ENCODE assay signal across 19 cellular contexts in genomic region chr16:59510008-59510424, GRCh38.
DNase-seq lines count a peak whose midpoint lies in the region; ATAC-seq and TF ChIP-seq lines count a peak whose summit lies in the region.
"Had no signal": no experiment of that assay in that cellular context is flagged by ENCODE, and none has a peak within 500 bp of the region (broad histone marks: within the 10 kb centered on the region; RNA-seq: fewer than 3 reads in every experiment).

No MANE protein-coding gene starts in this region.

- DNase-seq in DMS79 treated with DMSO at 0.1 percent for 48 hours (lab: John Stamatoyannopoulos, UW) (peak; percentile 41), Panc1 (ENCODE audit: low read depth, low spot score) (no peak), globus pallidus (ENCODE audit: low spot score) (peak; percentile 66), stomach (peak; percentile 40), NCI-H774 (lab: John Stamatoyannopoulos, UW) (no peak), mesenchymal stem cell (no peak), GOT3 (lab: John Stamatoyannopoulos, UW) (no peak)
- DNase-seq: activated CD4-positive, alpha-beta T cell treated with anti-CD3 and anti-CD28 coated beads for 4 hours; activated T-cell treated with anti-CD3 and anti-CD28 coated beads, Interleukin-2, amount 50 U/mL, for 4 hours; effector CD8-positive, alpha-beta T cell; HFFc6; lower lobe of right lung; NCI-H1436; NCI-H524 treated with DMSO at 0.1 percent for 48 hours had no signal

- H3K9me3 ChIP-seq in Panc1 (ENCODE audit: control insufficient read depth, insufficient read depth, low read depth, low read length): no peaks in the 10 kb centered on the region
- H3K9me3 ChIP-seq in stomach: peaks cover 0 to 16% (median 5%) of the 10 kb centered on the region in 4 donors
- H3K9me3 ChIP-seq in mesenchymal stem cell (ENCODE audit: control insufficient read depth, low read length): peaks cover 21% of the 10 kb centered on the region
- H3K9me3 ChIP-seq: suprapubic skin had no signal

- POLR2A ChIA-PET in Panc1 (lab: Charles Lee): no interaction called here

- H2BK15ac ChIP-seq in mesenchymal stem cell (ENCODE audit: low read depth, poor library complexity, severe bottlenecking): no peak overlapping the region

- H3K27ac ChIP-seq in Panc1 (ENCODE audit: low read length) (no peak overlapping the region; the same call in 1 of the 2 replicates), stomach (no peak overlapping the region), mesenchymal stem cell (ENCODE audit: low read length, poor library complexity, severe bottlenecking) (no peak overlapping the region)
- H3K27ac ChIP-seq: gastroesophageal sphincter, lower lobe of right lung, skin epidermis, suprapubic skin had no signal

- no peak overlapping the region for H4K8ac ChIP-seq in mesenchymal stem cell (ENCODE audit: low read length)

- peak; percentile 70 for ATAC-seq in Panc1
- ATAC-seq: activated T-cell treated with anti-CD3 and anti-CD28 coated beads, Interleukin-2, amount 50 U/mL, for 4 hours; esophagus mucosa; gastroesophageal sphincter; K562; lower lobe of right lung had no signal

- H2AFZ ChIP-seq in mesenchymal stem cell (ENCODE audit: low read depth, low read length): no peak overlapping the region

- H2BK5ac ChIP-seq in mesenchymal stem cell (ENCODE audit: low read depth, low read length, poor library complexity, severe bottlenecking): no peak overlapping the region

- H2AK5ac ChIP-seq in mesenchymal stem cell (ENCODE audit: low read length, severe bottlenecking): no peak overlapping the region

- WGBS in stomach, 5 donors: 26 to 48% (median 29%) methylated on average over 3 of the region's 3 CpGs
- 86% methylated on average over 2 of the region's 3 CpGs for WGBS in mesenchymal stem cell

- H3K23ac ChIP-seq in mesenchymal stem cell (ENCODE audit: low read length in 2 of 2): no peak overlapping the region

- no peak overlapping the region for H2BK120ac ChIP-seq in mesenchymal stem cell (ENCODE audit: low read depth, low read length)

- no peak overlapping the region for H3K14ac ChIP-seq in mesenchymal stem cell (ENCODE audit: low read length in 2 of 2)

- TF ChIP-seq EP300 in stomach (IDR thresholded peaks at IDR 0.05): no peak

- CTCF ChIA-PET in Panc1 (lab: Charles Lee): no interaction called here

- H3K4ac ChIP-seq in mesenchymal stem cell (ENCODE audit: low read depth in 1 of 2, low read length in 2 of 2): no peak overlapping the region

- TF ChIP-seq POLR2A in stomach (IDR thresholded peaks at IDR 0.05): no peak

- H3K4me2 ChIP-seq in mesenchymal stem cell (ENCODE audit: low read length, poor library complexity, severe bottlenecking): no peak overlapping the region

- H3K79me1 ChIP-seq in mesenchymal stem cell (replicated peaks; ENCODE audit: low read length, poor library complexity, severe bottlenecking): no peaks in the 10 kb centered on the region

- no TSS peak for BruUV-seq in Panc1 (replicated peaks; lab: Mats Ljungman, UMichigan)

- intact Hi-C loops in Panc1 (cut with micrococcal nuclease; ENCODE audit: unreplicated experiment): no loop called here
- intact Hi-C loops in stomach (cut with DNase I; ENCODE audit: low total_unique reads): no loop called here

- in situ Hi-C loops in Panc1 (cut with HindIII; ENCODE audit: low pct_unique_long_range_greater_than_20kb, low sequenced_read_pairs): no loop called here

- no peak for TF ChIP-seq CTCF in Panc1 (IDR thresholded peaks at IDR 0.05)
- no peak for TF ChIP-seq CTCF in stomach (IDR thresholded peaks at IDR 0.05)

- H3K4me3 ChIP-seq in Panc1 (ENCODE audit: low read depth in 2 of 2, low read length in 2 of 2): no peak overlapping the region; a peak in 1 of 4 replicates
- H3K4me3 ChIP-seq in stomach: no peak overlapping the region
- H3K4me3 ChIP-seq in mesenchymal stem cell (ENCODE audit: insufficient read depth in 1 of 2, low read depth in 1 of 2, low read length in 2 of 2): no peak overlapping the region
- H3K4me3 ChIP-seq: gastroesophageal sphincter, K562, lower lobe of right lung, skin epidermis, suprapubic skin had no signal

- H3K4me1 ChIP-seq in Panc1 (ENCODE audit: control insufficient read depth, insufficient read depth, low read length) (no peaks in the 10 kb centered on the region), stomach (peaks cover 0 to 7% (median 0%) of the 10 kb centered on the region in 4 donors), mesenchymal stem cell (ENCODE audit: control insufficient read depth, insufficient read depth, low read depth, low read length) (no peaks in the 10 kb centered on the region)
- H3K4me1 ChIP-seq: gastroesophageal sphincter, lower lobe of right lung, suprapubic skin had no signal

- no peaks in the 10 kb centered on the region for H3K27me3 ChIP-seq in Panc1 (ENCODE audit: control insufficient read depth, insufficient read depth, low read length)
- no peaks in the 10 kb centered on the region for H3K27me3 ChIP-seq in stomach
- H3K27me3 ChIP-seq in mesenchymal stem cell (ENCODE audit: control insufficient read depth in 1 of 2, insufficient read depth in 1 of 2, low read length in 2 of 2): no peaks in the 10 kb centered on the region
- H3K27me3 ChIP-seq: gastroesophageal sphincter, suprapubic skin had no signal

- no peak overlapping the region for H3K18ac ChIP-seq in mesenchymal stem cell (ENCODE audit: low read depth in 1 of 2, low read length in 2 of 2)

- H4K91ac ChIP-seq in mesenchymal stem cell (ENCODE audit: low read length): no peak overlapping the region

- no peaks in the 10 kb centered on the region for H3K36me3 ChIP-seq in Panc1 (ENCODE audit: control insufficient read depth, insufficient read depth, low read length)
- no peaks in the 10 kb centered on the region for H3K36me3 ChIP-seq in stomach
- no peaks in the 10 kb centered on the region for H3K36me3 ChIP-seq in mesenchymal stem cell (ENCODE audit: control insufficient read depth in 1 of 2, insufficient read depth in 2 of 2, low read depth in 1 of 2, low read length in 2 of 2)
- H3K36me3 ChIP-seq: gastroesophageal sphincter, lower lobe of right lung, suprapubic skin had no signal

- no peak overlapping the region for H2BK12ac ChIP-seq in mesenchymal stem cell (ENCODE audit: low read length in 2 of 2)

- H3K9ac ChIP-seq in mesenchymal stem cell (ENCODE audit: low read length): no peak overlapping the region

Comparison
In these comparisons a context has a peak if more than half of its experiments do, and no peak if none do; other contexts are left out.
1. DNase-seq: peak in DMS79 treated with DMSO at 0.1 percent for 48 hours (single experiment), globus pallidus (single experiment) and stomach (single experiment); none in Panc1 (single experiment), NCI-H774 (single experiment), mesenchymal stem cell (single experiment) and GOT3 (single experiment).